Comparison of ENCODE assay signal across 24 cellular contexts in genomic region chr9:32590898-32591297, GRCh38. TPM values are rescaled to one million over a fixed set of nuclear protein-coding genes. Genes with fewer than 3 reads are reported as not detected.
"Had no signal": no experiment of that assay in that cellular context is flagged by ENCODE, and none has a peak within 500 bp of the region (broad histone marks: within the 10 kb centered on the region; RNA-seq: fewer than 3 reads in every experiment).

No MANE protein-coding gene starts in this region.

- H3K9me3 ChIP-seq: left ventricle myocardium inferior, spleen, upper lobe of right lung had no signal

- H3K27ac Mint-ChIP-seq: activated B cell treated with CpG ODN at 0.5 μM for 24 hours; activated CD4-positive, alpha-beta T cell treated with anti-CD3 and anti-CD28 coated beads, Interleukin-2, amount 10 ng/mL, durations not matched to agents 24 days and 14 days; activated CD8-positive, alpha-beta T cell treated with anti-CD3 and anti-CD28 coated beads, Interleukin-2, amount 10 ng/mL, durations not matched to agents 7 days and 5 days; activated naive CD8-positive, alpha-beta T cell; nephron progenitor cell had no signal

- DNase-seq: activated B cell treated with CpG ODN at 0.5 μM for 24 hours; activated CD4-positive, alpha-beta T cell treated with anti-CD3 and anti-CD28 coated beads, Interleukin-2, amount 10 ng/mL, durations not matched to agents 24 days and 14 days; activated CD8-positive, alpha-beta memory T cell treated with anti-CD3 and anti-CD28 coated beads, Interleukin-2, amount 50 U/mL, for 4 hours; activated CD8-positive, alpha-beta T cell treated with anti-CD3 and anti-CD28 coated beads, Interleukin-2, amount 10 ng/mL, durations not matched to agents 7 days and 5 days; activated gamma-delta T cell treated with Interleukin-2 at 50 U/mL for 16 hours; activated T-cell treated with anti-CD3 and anti-CD28 coated beads, Interleukin-2, amount 50 U/mL, for 48 hours; amniotic stem cell; cerebellar nuclear complex; dermis blood vessel endothelial cell; erythroblast; kidney; left ventricle myocardium inferior; mesendoderm; nephron progenitor cell; occipital lobe; spleen; stimulated activated CD4-positive, alpha-beta T cell treated with anti-CD3 and anti-CD28 coated beads, Interleukin-1b, Interleukin-23, amount 100 ng/mL, for 48 hours; stimulated activated naive CD8-positive, alpha-beta T cell treated with anti-CD3 and anti-CD28 coated beads, Interleukin-15, amount 100 ng/mL, for 72 hours; SW 1271; upper lobe of right lung had no signal

- H3K4me1 ChIP-seq: left ventricle myocardium inferior, upper lobe of right lung had no signal

- H3K4me3 ChIP-seq: left ventricle myocardium inferior, spleen, upper lobe of right lung had no signal

- H3K4me1 Mint-ChIP-seq: activated B cell treated with CpG ODN at 0.5 μM for 24 hours; activated CD4-positive, alpha-beta T cell treated with anti-CD3 and anti-CD28 coated beads, Interleukin-2, amount 10 ng/mL, durations not matched to agents 24 days and 14 days; brain; nephron progenitor cell; stimulated activated naive CD8-positive, alpha-beta T cell treated with anti-CD3 and anti-CD28 coated beads, Interleukin-15, amount 100 ng/mL, for 72 hours had no signal

- H3K9me3 Mint-ChIP-seq: activated B cell treated with CpG ODN at 0.5 μM for 24 hours; activated CD4-positive, alpha-beta T cell treated with anti-CD3 and anti-CD28 coated beads, Interleukin-2, amount 10 ng/mL, durations not matched to agents 24 days and 14 days; brain; stimulated activated naive CD8-positive, alpha-beta T cell treated with anti-CD3 and anti-CD28 coated beads, Interleukin-15, amount 100 ng/mL, for 72 hours had no signal

- H3K27me3 ChIP-seq: spleen, upper lobe of right lung had no signal

- H3K36me3 Mint-ChIP-seq: activated naive CD8-positive, alpha-beta T cell; brain had no signal

- H3K36me3 ChIP-seq: left ventricle myocardium inferior, spleen, upper lobe of right lung had no signal

- H3K4me3 Mint-ChIP-seq: activated B cell treated with CpG ODN at 0.5 μM for 24 hours; activated CD4-positive, alpha-beta T cell treated with anti-CD3 and anti-CD28 coated beads, Interleukin-2, amount 10 ng/mL, durations not matched to agents 24 days and 14 days; activated CD8-positive, alpha-beta T cell treated with anti-CD3 and anti-CD28 coated beads, Interleukin-2, amount 10 ng/mL, durations not matched to agents 7 days and 5 days; activated naive CD8-positive, alpha-beta T cell; brain; nephron progenitor cell; stimulated activated naive CD8-positive, alpha-beta T cell treated with anti-CD3 and anti-CD28 coated beads, Interleukin-15, amount 100 ng/mL, for 72 hours had no signal

- H3K27ac ChIP-seq: left ventricle myocardium inferior, spleen, upper lobe of right lung had no signal

RNA-seq across cellular contexts. Expression of gene TAF1L, which starts 44.6 kb away (rescaled TPM):
- total RNA-seq: activated B cell treated with CpG ODN at 0.5 μM for 24 hours, kidney, left ventricle myocardium inferior, pulmonary artery endothelial cell, sciatic nerve, upper lobe of right lung had no signal
- polyA plus RNA-seq: spleen had no signal
